9 cellular contexts compared by ENCODE assay signal in genomic region chr10:110901954-110902819, GRCh38. TPM values are rescaled to one million over a fixed set of nuclear protein-coding genes. Genes with fewer than 3 reads are reported as not detected.
DNase-seq lines count a peak whose midpoint lies in the region; ATAC-seq lines count a peak whose summit lies in the region.
"Had no signal": no experiment of that assay in that cellular context is flagged by ENCODE, and none has a peak within 500 bp of the region (broad histone marks: within the 10 kb centered on the region; RNA-seq: fewer than 3 reads in every experiment).

No MANE protein-coding gene starts in this region.

- intact Hi-C loops in Right ventricle myocardium inferior (cut with DNase I) = no loop called here

- peak overlapping the region; percentile 97 for H3K27ac Mint-ChIP-seq in activated naive CD4-positive, alpha-beta T cell treated with anti-CD3 and anti-CD28 coated beads, Interleukin-2, amount 50 U/mL, for 24 hours
- H3K27ac Mint-ChIP-seq: nephron had no signal

- no peaks in the 10 kb centered on the region for H3K9me3 Mint-ChIP-seq in activated naive CD4-positive, alpha-beta T cell treated with anti-CD3 and anti-CD28 coated beads, Interleukin-2, amount 50 U/mL, for 24 hours
- H3K9me3 Mint-ChIP-seq: nephron had no signal

- ATAC-seq in Right ventricle myocardium inferior = no peak

- peak overlapping the region; percentile 45 for H3K4me3 Mint-ChIP-seq in activated naive CD4-positive, alpha-beta T cell treated with anti-CD3 and anti-CD28 coated beads, Interleukin-2, amount 50 U/mL, for 24 hours
- H3K4me3 Mint-ChIP-seq: nephron had no signal

- peaks cover 51% of the 10 kb centered on the region for H3K4me1 Mint-ChIP-seq in activated naive CD4-positive, alpha-beta T cell treated with anti-CD3 and anti-CD28 coated beads, Interleukin-2, amount 50 U/mL, for 24 hours
- H3K4me1 Mint-ChIP-seq: nephron had no signal

- no peaks in the 10 kb centered on the region for H3K27me3 Mint-ChIP-seq in activated naive CD4-positive, alpha-beta T cell treated with anti-CD3 and anti-CD28 coated beads, Interleukin-2, amount 50 U/mL, for 24 hours

- peaks cover 13% of the 10 kb centered on the region for H3K36me3 Mint-ChIP-seq in activated naive CD4-positive, alpha-beta T cell treated with anti-CD3 and anti-CD28 coated beads, Interleukin-2, amount 50 U/mL, for 24 hours

- DNase-seq in AG08396 (ENCODE audit: low spot score) (peak; percentile 21), HCEC 1CT (peak; percentile 67), kidney tubule cell (ENCODE audit: low spot score) (peak; percentile 52), NCI-H2081 treated with DMSO at 0.1 percent for 48 hours (lab: John Stamatoyannopoulos, UW) (no peak), OCI-M2 (lab: John Stamatoyannopoulos, UW; ENCODE audit: unreplicated experiment) (no peak), HT-29 (ENCODE audit: low spot score) (no peak), Right ventricle myocardium inferior (ENCODE audit: missing footprints) (no peak)

RNA-seq across cellular contexts. Expression of gene BBIP1, which starts 16.8 kb away (rescaled TPM):
- total RNA-seq in HT-29 (2014; rRNA removed; shearing (Covaris generic)) = 9.2 and 12.7 TPM in 2 replicates
- 19.0 TPM for total RNA-seq in Right ventricle myocardium inferior

RNA-seq across cellular contexts. Expression of gene SHOC2, which starts 17.2 kb away (rescaled TPM):
- 6.4 and 7.0 TPM in 2 replicates for total RNA-seq in HT-29 (2014; rRNA removed; shearing (Covaris generic))
- 44.2 TPM for total RNA-seq in Right ventricle myocardium inferior

RNA-seq across cellular contexts. Expression of gene PDCD4, which starts 30.5 kb away (rescaled TPM):
- 12.5 and 18.5 TPM in 2 replicates for total RNA-seq in HT-29 (2014; rRNA removed; shearing (Covaris generic))
- 71.6 TPM for total RNA-seq in Right ventricle myocardium inferior

Comparison
In these comparisons a context has a peak if more than half of its experiments do, and no peak if none do; other contexts are left out.
1. DNase-seq: peak in AG08396 (single experiment), HCEC 1CT (single experiment) and kidney tubule cell (single experiment); none in NCI-H2081 treated with DMSO at 0.1 percent for 48 hours (single experiment), OCI-M2 (single experiment), HT-29 (single experiment) and Right ventricle myocardium inferior (single experiment).